Comparison of ENCODE assay signal across 1 cellular context in the genomic region with DNA sequence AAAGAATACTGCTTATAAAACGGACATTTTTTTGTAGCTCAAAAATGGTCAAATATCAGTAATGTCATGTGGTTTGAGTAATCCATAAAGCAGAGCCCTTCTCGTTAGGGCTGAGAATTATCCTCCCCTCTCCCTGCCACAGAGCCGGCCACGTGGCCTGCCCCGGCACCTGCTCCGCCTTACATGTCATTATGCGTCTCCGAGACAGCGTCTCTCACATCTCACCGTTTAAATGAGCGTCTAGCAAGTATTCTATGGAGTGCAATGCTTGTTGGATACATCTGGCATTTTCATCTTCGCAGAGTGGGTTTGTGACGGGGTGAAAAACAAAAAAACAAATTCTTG.
TF ChIP-seq lines count a peak whose summit lies in the region.

No MANE protein-coding gene starts in this region.

TF ChIP-seq in K562, 482 proteins besides CTCF, POLR2A, EP300 and RAD21 (continued from another document and continues in another):
- TF ChIP-seq NFRKB (IDR thresholded peaks at IDR 0.05; ENCODE audit: low read depth) (0 out of 2 replicates have a peak, but pooled peaks have one; percentile 9), HOMEZ (CRISPR knock-in tag; IDR thresholded peaks at IDR 0.05) (no peak), L3MBTL2 (IDR thresholded peaks at IDR 0.05) (peak; percentile 79), ZNF12 (CRISPR knock-in tag; IDR thresholded peaks at IDR 0.05) (peak; percentile 71; the same call in 1 of the 2 replicates), PRDM10 (IDR thresholded peaks at IDR 0.05; ENCODE audit: partially characterized antibody) (peak; percentile 10), CEBPG (CRISPR knock-in tag; IDR thresholded peaks at IDR 0.05) (no peak), CEBPG (tag; conservative IDR thresholded peaks at IDR 0.05 in 1 of 2, IDR thresholded peaks at IDR 0.05 in 1 of 2) (no peak), NRF1 (conservative IDR thresholded peaks at IDR 0.05 in 1 of 2, IDR thresholded peaks at IDR 0.05 in 1 of 2) (peak in 1 of 2 experiments; percentile 36; a peak in 1 of 4 replicates), USF2 (CRISPR knock-in tag; IDR thresholded peaks at IDR 0.05) (peak; percentile 88), MITF (IDR thresholded peaks at IDR 0.05) (0 out of 2 replicates have a peak, but pooled peaks have one; percentile 22), NR1H2 (CRISPR knock-in tag; IDR thresholded peaks at IDR 0.05) (no peak), HES1 (IDR thresholded peaks at IDR 0.05; ENCODE audit: low read depth) (no peak), BHLHE40 (IDR thresholded peaks at IDR 0.05; ENCODE audit: low read length) (0 out of 2 replicates have a peak, but pooled peaks have one; percentile 58)
- TF ChIP-seq, protein P1, sequence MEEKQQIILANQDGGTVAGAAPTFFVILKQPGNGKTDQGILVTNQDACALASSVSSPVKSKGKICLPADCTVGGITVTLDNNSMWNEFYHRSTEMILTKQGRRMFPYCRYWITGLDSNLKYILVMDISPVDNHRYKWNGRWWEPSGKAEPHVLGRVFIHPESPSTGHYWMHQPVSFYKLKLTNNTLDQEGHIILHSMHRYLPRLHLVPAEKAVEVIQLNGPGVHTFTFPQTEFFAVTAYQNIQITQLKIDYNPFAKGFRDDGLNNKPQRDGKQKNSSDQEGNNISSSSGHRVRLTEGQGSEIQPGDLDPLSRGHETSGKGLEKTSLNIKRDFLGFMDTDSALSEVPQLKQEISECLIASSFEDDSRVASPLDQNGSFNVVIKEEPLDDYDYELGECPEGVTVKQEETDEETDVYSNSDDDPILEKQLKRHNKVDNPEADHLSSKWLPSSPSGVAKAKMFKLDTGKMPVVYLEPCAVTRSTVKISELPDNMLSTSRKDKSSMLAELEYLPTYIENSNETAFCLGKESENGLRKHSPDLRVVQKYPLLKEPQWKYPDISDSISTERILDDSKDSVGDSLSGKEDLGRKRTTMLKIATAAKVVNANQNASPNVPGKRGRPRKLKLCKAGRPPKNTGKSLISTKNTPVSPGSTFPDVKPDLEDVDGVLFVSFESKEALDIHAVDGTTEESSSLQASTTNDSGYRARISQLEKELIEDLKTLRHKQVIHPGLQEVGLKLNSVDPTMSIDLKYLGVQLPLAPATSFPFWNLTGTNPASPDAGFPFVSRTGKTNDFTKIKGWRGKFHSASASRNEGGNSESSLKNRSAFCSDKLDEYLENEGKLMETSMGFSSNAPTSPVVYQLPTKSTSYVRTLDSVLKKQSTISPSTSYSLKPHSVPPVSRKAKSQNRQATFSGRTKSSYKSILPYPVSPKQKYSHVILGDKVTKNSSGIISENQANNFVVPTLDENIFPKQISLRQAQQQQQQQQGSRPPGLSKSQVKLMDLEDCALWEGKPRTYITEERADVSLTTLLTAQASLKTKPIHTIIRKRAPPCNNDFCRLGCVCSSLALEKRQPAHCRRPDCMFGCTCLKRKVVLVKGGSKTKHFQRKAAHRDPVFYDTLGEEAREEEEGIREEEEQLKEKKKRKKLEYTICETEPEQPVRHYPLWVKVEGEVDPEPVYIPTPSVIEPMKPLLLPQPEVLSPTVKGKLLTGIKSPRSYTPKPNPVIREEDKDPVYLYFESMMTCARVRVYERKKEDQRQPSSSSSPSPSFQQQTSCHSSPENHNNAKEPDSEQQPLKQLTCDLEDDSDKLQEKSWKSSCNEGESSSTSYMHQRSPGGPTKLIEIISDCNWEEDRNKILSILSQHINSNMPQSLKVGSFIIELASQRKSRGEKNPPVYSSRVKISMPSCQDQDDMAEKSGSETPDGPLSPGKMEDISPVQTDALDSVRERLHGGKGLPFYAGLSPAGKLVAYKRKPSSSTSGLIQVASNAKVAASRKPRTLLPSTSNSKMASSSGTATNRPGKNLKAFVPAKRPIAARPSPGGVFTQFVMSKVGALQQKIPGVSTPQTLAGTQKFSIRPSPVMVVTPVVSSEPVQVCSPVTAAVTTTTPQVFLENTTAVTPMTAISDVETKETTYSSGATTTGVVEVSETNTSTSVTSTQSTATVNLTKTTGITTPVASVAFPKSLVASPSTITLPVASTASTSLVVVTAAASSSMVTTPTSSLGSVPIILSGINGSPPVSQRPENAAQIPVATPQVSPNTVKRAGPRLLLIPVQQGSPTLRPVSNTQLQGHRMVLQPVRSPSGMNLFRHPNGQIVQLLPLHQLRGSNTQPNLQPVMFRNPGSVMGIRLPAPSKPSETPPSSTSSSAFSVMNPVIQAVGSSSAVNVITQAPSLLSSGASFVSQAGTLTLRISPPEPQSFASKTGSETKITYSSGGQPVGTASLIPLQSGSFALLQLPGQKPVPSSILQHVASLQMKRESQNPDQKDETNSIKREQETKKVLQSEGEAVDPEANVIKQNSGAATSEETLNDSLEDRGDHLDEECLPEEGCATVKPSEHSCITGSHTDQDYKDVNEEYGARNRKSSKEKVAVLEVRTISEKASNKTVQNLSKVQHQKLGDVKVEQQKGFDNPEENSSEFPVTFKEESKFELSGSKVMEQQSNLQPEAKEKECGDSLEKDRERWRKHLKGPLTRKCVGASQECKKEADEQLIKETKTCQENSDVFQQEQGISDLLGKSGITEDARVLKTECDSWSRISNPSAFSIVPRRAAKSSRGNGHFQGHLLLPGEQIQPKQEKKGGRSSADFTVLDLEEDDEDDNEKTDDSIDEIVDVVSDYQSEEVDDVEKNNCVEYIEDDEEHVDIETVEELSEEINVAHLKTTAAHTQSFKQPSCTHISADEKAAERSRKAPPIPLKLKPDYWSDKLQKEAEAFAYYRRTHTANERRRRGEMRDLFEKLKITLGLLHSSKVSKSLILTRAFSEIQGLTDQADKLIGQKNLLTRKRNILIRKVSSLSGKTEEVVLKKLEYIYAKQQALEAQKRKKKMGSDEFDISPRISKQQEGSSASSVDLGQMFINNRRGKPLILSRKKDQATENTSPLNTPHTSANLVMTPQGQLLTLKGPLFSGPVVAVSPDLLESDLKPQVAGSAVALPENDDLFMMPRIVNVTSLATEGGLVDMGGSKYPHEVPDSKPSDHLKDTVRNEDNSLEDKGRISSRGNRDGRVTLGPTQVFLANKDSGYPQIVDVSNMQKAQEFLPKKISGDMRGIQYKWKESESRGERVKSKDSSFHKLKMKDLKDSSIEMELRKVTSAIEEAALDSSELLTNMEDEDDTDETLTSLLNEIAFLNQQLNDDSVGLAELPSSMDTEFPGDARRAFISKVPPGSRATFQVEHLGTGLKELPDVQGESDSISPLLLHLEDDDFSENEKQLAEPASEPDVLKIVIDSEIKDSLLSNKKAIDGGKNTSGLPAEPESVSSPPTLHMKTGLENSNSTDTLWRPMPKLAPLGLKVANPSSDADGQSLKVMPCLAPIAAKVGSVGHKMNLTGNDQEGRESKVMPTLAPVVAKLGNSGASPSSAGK (IDR thresholded peaks at IDR 0.05) = peak; percentile 72
- TF ChIP-seq, protein P2, sequence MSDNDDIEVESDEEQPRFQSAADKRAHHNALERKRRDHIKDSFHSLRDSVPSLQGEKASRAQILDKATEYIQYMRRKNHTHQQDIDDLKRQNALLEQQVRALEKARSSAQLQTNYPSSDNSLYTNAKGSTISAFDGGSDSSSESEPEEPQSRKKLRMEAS (CRISPR knock-in tag; IDR thresholded peaks at IDR 0.05) = peak; percentile 91
- TF ChIP-seq, protein P3, sequence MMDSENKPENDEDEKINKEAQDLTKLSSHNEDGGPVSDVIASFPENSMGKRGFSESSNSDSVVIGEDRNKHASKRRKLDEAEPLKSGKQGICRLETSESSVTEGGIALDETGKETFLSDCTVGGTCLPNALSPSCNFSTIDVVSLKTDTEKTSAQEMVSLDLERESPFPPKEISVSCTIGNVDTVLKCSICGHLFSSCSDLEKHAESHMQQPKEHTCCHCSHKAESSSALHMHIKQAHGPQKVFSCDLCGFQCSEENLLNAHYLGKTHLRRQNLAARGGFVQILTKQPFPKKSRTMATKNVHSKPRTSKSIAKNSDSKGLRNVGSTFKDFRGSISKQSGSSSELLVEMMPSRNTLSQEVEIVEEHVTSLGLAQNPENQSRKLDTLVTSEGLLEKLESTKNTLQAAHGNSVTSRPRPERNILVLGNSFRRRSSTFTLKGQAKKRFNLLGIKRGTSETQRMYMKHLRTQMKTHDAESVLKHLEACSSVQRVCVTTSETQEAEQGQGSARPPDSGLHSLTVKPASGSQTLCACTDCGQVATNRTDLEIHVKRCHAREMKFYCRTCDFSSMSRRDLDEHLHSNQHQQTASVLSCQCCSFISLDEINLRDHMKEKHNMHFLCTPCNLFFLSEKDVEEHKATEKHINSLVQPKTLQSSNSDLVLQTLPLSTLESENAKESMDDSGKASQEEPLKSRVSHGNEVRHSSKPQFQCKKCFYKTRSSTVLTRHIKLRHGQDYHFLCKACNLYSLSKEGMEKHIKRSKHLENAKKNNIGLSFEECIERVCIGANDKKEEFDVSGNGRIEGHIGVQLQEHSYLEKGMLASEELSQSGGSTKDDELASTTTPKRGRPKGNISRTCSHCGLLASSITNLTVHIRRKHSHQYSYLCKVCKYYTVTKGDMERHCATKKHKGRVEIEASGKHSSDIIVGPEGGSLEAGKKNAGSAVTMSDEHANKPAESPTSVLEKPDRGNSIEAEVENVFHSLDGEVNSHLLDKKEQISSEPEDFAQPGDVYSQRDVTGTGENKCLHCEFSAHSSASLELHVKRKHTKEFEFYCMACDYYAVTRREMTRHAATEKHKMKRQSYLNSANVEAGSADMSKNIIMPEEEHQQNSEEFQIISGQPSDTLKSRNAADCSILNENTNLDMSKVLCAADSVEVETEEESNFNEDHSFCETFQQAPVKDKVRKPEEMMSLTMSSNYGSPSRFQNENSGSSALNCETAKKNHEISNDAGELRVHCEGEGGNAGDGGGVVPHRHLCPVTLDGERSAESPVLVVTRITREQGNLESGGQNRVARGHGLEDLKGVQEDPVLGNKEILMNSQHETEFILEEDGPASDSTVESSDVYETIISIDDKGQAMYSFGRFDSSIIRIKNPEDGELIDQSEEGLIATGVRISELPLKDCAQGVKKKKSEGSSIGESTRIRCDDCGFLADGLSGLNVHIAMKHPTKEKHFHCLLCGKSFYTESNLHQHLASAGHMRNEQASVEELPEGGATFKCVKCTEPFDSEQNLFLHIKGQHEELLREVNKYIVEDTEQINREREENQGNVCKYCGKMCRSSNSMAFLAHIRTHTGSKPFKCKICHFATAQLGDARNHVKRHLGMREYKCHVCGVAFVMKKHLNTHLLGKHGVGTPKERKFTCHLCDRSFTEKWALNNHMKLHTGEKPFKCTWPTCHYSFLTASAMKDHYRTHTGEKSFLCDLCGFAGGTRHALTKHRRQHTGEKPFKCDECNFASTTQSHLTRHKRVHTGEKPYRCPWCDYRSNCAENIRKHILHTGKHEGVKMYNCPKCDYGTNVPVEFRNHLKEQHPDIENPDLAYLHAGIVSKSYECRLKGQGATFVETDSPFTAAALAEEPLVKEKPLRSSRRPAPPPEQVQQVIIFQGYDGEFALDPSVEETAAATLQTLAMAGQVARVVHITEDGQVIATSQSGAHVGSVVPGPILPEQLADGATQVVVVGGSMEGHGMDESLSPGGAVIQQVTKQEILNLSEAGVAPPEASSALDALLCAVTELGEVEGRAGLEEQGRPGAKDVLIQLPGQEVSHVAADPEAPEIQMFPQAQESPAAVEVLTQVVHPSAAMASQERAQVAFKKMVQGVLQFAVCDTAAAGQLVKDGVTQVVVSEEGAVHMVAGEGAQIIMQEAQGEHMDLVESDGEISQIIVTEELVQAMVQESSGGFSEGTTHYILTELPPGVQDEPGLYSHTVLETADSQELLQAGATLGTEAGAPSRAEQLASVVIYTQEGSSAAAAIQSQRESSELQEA (IDR thresholded peaks at IDR 0.05; ENCODE audit: low read depth) = no peak
